14 cellular contexts compared by ENCODE assay signal in genomic region chr6:72956272-72956671, GRCh38.
A peak's percentile ranks its signal among the peaks of the same experiment; 100 is the strongest.
DNase-seq lines count a peak whose midpoint lies in the region; ATAC-seq, FAIRE-seq and TF ChIP-seq lines count a peak whose summit lies in the region.
"Had no signal": no experiment of that assay in that cellular context is flagged by ENCODE, and none has a peak within 500 bp of the region (broad histone marks: within the 10 kb centered on the region; RNA-seq: fewer than 3 reads in every experiment).

No MANE protein-coding gene starts in this region.

- no peaks in the 10 kb centered on the region for H3K9me3 Mint-ChIP-seq in HFFc6
- H3K9me3 Mint-ChIP-seq in dendritic cell treated with granulocyte-macrophage colony-stimulating factor and Interleukin-4, amounts not matched to agents 40 ng/mL and 50 ng/mL, for 4 days, result no peaks in the 10 kb centered on the region
- no peaks in the 10 kb centered on the region for H3K9me3 Mint-ChIP-seq in mesothelial cell of epicardium
- H3K9me3 Mint-ChIP-seq: CD8-positive, alpha-beta T cell had no signal

- H3K27ac ChIP-seq in pancreas, result no peak overlapping the region
- H3K27ac ChIP-seq: BLaER1 treated with 17β-estradiol and CSF1 and Interleukin-3, amounts not matched to agents 10 nM and 100 nM; GM23248 had no signal

- H3K4me3 ChIP-seq in pancreas, result no peak overlapping the region
- H3K4me3 ChIP-seq: BLaER1 treated with 17β-estradiol and CSF1 and Interleukin-3, amounts not matched to agents 10 nM and 100 nM; GM23248; HAP-1 had no signal

- H3K9me3 ChIP-seq in pancreas, result no peaks in the 10 kb centered on the region
- H3K9me3 ChIP-seq: HAP-1 had no signal

- H3K36me3 Mint-ChIP-seq in HFFc6 (ENCODE audit: low read depth) (no peaks in the 10 kb centered on the region), mesothelial cell of epicardium (no peaks in the 10 kb centered on the region)
- H3K36me3 Mint-ChIP-seq in dendritic cell treated with granulocyte-macrophage colony-stimulating factor and Interleukin-4, amounts not matched to agents 40 ng/mL and 50 ng/mL, for 4 days (ENCODE audit: low read depth), result no peaks in the 10 kb centered on the region
- H3K36me3 Mint-ChIP-seq: CD8-positive, alpha-beta T cell had no signal

- H3K27me3 Mint-ChIP-seq in HFFc6 (ENCODE audit: insufficient read depth) (no peaks in the 10 kb centered on the region; the same call in 1 of the 2 replicates), mesothelial cell of epicardium (ENCODE audit: low read depth) (no peaks in the 10 kb centered on the region)
- H3K27me3 Mint-ChIP-seq in dendritic cell treated with granulocyte-macrophage colony-stimulating factor and Interleukin-4, amounts not matched to agents 40 ng/mL and 50 ng/mL, for 4 days, result no peaks in the 10 kb centered on the region
- H3K27me3 Mint-ChIP-seq: B cell had no signal

- H3K27me3 ChIP-seq in pancreas, result no peaks in the 10 kb centered on the region
- H3K27me3 ChIP-seq: BLaER1 treated with 17β-estradiol and CSF1 and Interleukin-3, amounts not matched to agents 10 nM and 100 nM had no signal

- peak; percentile 20 for FAIRE-seq in pancreas (lab: Jason Lieb, UNC)

- no peaks in the 10 kb centered on the region for H3K4me1 ChIP-seq in pancreas
- H3K4me1 ChIP-seq: HAP-1 had no signal

- H3K4me1 Mint-ChIP-seq in HFFc6 (ENCODE audit: low read depth) (peaks cover 57% of the 10 kb centered on the region), mesothelial cell of epicardium (peaks cover 54% of the 10 kb centered on the region)
- H3K4me1 Mint-ChIP-seq in dendritic cell treated with granulocyte-macrophage colony-stimulating factor and Interleukin-4, amounts not matched to agents 40 ng/mL and 50 ng/mL, for 4 days (ENCODE audit: low read depth), result peaks cover 8% of the 10 kb centered on the region

- H3K27ac Mint-ChIP-seq in HFFc6, result peak overlapping the region; percentile 57; the same call in 1 of the 2 replicates
- H3K27ac Mint-ChIP-seq in dendritic cell treated with granulocyte-macrophage colony-stimulating factor and Interleukin-4, amounts not matched to agents 40 ng/mL and 50 ng/mL, for 4 days, result peak overlapping the region; percentile 26
- H3K27ac Mint-ChIP-seq in mesothelial cell of epicardium, result peak overlapping the region; percentile 61
- H3K27ac Mint-ChIP-seq: B cell; CD8-positive, alpha-beta T cell had no signal

- DNase-seq in HFFc6, result no peak
- DNase-seq in mesothelial cell of epicardium (ENCODE audit: low spot score in 2 of 2, unreplicated experiment in 2 of 2), result no peak
- DNase-seq in pancreas, result no peak
- no peak for DNase-seq in dedifferentiated amniotic fluid mesenchymal stem cell (ENCODE audit: extremely low spot score)
- no peak for DNase-seq in activated naive CD4-positive, alpha-beta T cell treated with anti-CD3 and anti-CD28 coated beads, Interleukin-2, amount 50 U/mL, for 16 hours
- DNase-seq: CD8-positive, alpha-beta T cell; DMS79 treated with DMSO at 0.1 percent for 48 hours; GM23248 had no signal

- intact Hi-C loops in dendritic cell treated with granulocyte-macrophage colony-stimulating factor and Interleukin-4, amounts not matched to agents 40 ng/mL and 50 ng/mL, for 4 days (cut with micrococcal nuclease), result no loop called here
- intact Hi-C loops in pancreas (cut with DNase I), result no loop called here

- TF ChIP-seq CTCF in HFFc6 (IDR thresholded peaks at IDR 0.05), result no peak
- no peak for TF ChIP-seq CTCF in mesothelial cell of epicardium (IDR thresholded peaks at IDR 0.05; ENCODE audit: unreplicated experiment)
- no peak for TF ChIP-seq CTCF in pancreas (IDR thresholded peaks at IDR 0.05)

- H3K4me3 Mint-ChIP-seq in HFFc6 (no peak overlapping the region), mesothelial cell of epicardium (no peak overlapping the region)
- H3K4me3 Mint-ChIP-seq in dendritic cell treated with granulocyte-macrophage colony-stimulating factor and Interleukin-4, amounts not matched to agents 40 ng/mL and 50 ng/mL, for 4 days, result no peak overlapping the region
- H3K4me3 Mint-ChIP-seq: B cell; CD8-positive, alpha-beta T cell had no signal

- ATAC-seq in pancreas (no peak), HG02884 (IDR thresholded peaks at IDR 0.05; ENCODE audit: unreplicated experiment) (no peak), HG02571 (IDR thresholded peaks at IDR 0.05; ENCODE audit: unreplicated experiment) (no peak)
- ATAC-seq: CD8-positive, alpha-beta T cell had no signal

- 63 to 68% methylated on average over 1 of the region's 1 CpG for WGBS in pancreas, 2 donors

- no peaks in the 10 kb centered on the region for H3K36me3 ChIP-seq in pancreas
- H3K36me3 ChIP-seq: HAP-1 had no signal
